Comparison of ENCODE assay signal across 10 cellular contexts in genomic region chr14:103023881-103024473, GRCh38. TPM values are rescaled to one million over a fixed set of nuclear protein-coding genes. Genes with fewer than 3 reads are reported as not detected.
DNase-seq lines count a peak whose midpoint lies in the region; ATAC-seq and TF ChIP-seq lines count a peak whose summit lies in the region.
"Had no signal": no experiment of that assay in that cellular context is flagged by ENCODE, and none has a peak within 500 bp of the region (broad histone marks: within the 10 kb centered on the region; RNA-seq: fewer than 3 reads in every experiment).

No MANE protein-coding gene starts in this region.

- intact Hi-C loops in esophagus muscularis mucosa (cut with DNase I) = no loop called here

- H3K27ac ChIP-seq in Peyer's patch (peak overlapping the region in 2 of 4 donors; percentile 56 to 57), esophagus muscularis mucosa (replicated peaks in 1 of 4) (peak overlapping the region; percentile 38 to 74 (median 64))

- H3K27me3 Mint-ChIP-seq in nephron progenitor cell (ENCODE audit: low read depth, poor library complexity) = peaks cover 2% of the 10 kb centered on the region

- TF ChIP-seq CTCF in Peyer's patch (IDR thresholded peaks at IDR 0.05) (no peak), esophagus muscularis mucosa (IDR thresholded peaks at IDR 0.05) (no peak), nephron progenitor cell (IDR thresholded peaks at IDR 0.05) (no peak)

- H3K4me3 Mint-ChIP-seq in nephron progenitor cell = peak overlapping the region; percentile 13
- H3K4me3 Mint-ChIP-seq: CD4-positive, alpha-beta T cell had no signal

- H3K36me3 ChIP-seq in Peyer's patch = no peaks in the 10 kb centered on the region
- peaks cover 0 to 10% (median 3%) of the 10 kb centered on the region in 4 donors for H3K36me3 ChIP-seq in esophagus muscularis mucosa

- H3K36me3 Mint-ChIP-seq in nephron progenitor cell (ENCODE audit: low read depth) = peaks cover 49% of the 10 kb centered on the region

- no peak for TF ChIP-seq POLR2A in Peyer's patch (IDR thresholded peaks at IDR 0.05)
- TF ChIP-seq POLR2A in esophagus muscularis mucosa (IDR thresholded peaks at IDR 0.05; ENCODE audit: low read depth) = no peak

- H3K27me3 ChIP-seq in Peyer's patch = no peaks in the 10 kb centered on the region
- H3K27me3 ChIP-seq in esophagus muscularis mucosa = no peaks in the 10 kb centered on the region

- H3K4me3 ChIP-seq in Peyer's patch = no peak overlapping the region
- H3K4me3 ChIP-seq in esophagus muscularis mucosa = peak overlapping the region in 1 of 4 donors; percentile 13

- H3K9me3 ChIP-seq in Peyer's patch = no peaks in the 10 kb centered on the region
- H3K9me3 ChIP-seq in esophagus muscularis mucosa = no peaks in the 10 kb centered on the region

- H3K27ac Mint-ChIP-seq in nephron progenitor cell = peak overlapping the region; percentile 95
- H3K27ac Mint-ChIP-seq: CD4-positive, alpha-beta T cell had no signal

- DNase-seq in AG08395 (ENCODE audit: low spot score) (peak; percentile 47), Peyer's patch (peak in 2 of 3 donors; percentile 24 to 43), esophagus muscularis mucosa (ENCODE audit: extremely low spot score) (no peak), nephron progenitor cell (no peak), COR-L47 (lab: John Stamatoyannopoulos, UW) (no peak)
- DNase-seq in stimulated activated CD4-positive, alpha-beta T cell treated with anti-CD3 and anti-CD28 coated beads, Interleukin-4, amount 100 ng/mL, for 24 hours = no peak
- DNase-seq: activated CD8-positive, alpha-beta memory T cell treated with anti-CD3 and anti-CD28 coated beads for 24 hours; CD4-positive, alpha-beta T cell had no signal

- H3K4me1 Mint-ChIP-seq in nephron progenitor cell = peaks cover 57% of the 10 kb centered on the region

- TF ChIP-seq EP300 in esophagus muscularis mucosa (IDR thresholded peaks at IDR 0.05) = no peak

- peaks cover 27% of the 10 kb centered on the region for H3K9me3 Mint-ChIP-seq in nephron progenitor cell
- H3K9me3 Mint-ChIP-seq: CD4-positive, alpha-beta T cell had no signal

- ATAC-seq in esophagus mucosa (no peak), HG03439 (IDR thresholded peaks at IDR 0.05; ENCODE audit: unreplicated experiment) (no peak)

- H3K4me1 ChIP-seq in Peyer's patch (peaks cover 0 to 14% (median 0%) of the 10 kb centered on the region in 4 donors), esophagus muscularis mucosa (peaks cover 35 to 83% (median 69%) of the 10 kb centered on the region in 4 donors)

- 20% methylated on average over 15 of the region's 15 CpGs for WGBS in esophagus muscularis mucosa

RNA-seq across cellular contexts. Expression of gene CDC42BPB, which starts 33.4 kb away (rescaled TPM):
- total RNA-seq in Peyer's patch = 100 to 1,000 TPM; 145 to 255 (median 197) TPM
- 100 to 1,000 TPM in 2 of 4 donors, 10 to 100 TPM in 2; 93.9 to 132 (median 110) TPM for total RNA-seq in esophagus muscularis mucosa
- total RNA-seq in esophagus mucosa = 48.5 TPM

Comparison
In these comparisons a context has a peak if more than half of its experiments do, and no peak if none do; other contexts are left out.
1. DNase-seq: peak in AG08395 (single experiment) and Peyer's patch (2 of 3); none in esophagus muscularis mucosa (single experiment), nephron progenitor cell (single experiment), stimulated activated CD4-positive, alpha-beta T cell treated with anti-CD3 and anti-CD28 coated beads, Interleukin-4, amount 100 ng/mL, for 24 hours (single experiment) and COR-L47 (single experiment).